Comparison of ENCODE assay signal across 12 cellular contexts in the genomic region with DNA sequence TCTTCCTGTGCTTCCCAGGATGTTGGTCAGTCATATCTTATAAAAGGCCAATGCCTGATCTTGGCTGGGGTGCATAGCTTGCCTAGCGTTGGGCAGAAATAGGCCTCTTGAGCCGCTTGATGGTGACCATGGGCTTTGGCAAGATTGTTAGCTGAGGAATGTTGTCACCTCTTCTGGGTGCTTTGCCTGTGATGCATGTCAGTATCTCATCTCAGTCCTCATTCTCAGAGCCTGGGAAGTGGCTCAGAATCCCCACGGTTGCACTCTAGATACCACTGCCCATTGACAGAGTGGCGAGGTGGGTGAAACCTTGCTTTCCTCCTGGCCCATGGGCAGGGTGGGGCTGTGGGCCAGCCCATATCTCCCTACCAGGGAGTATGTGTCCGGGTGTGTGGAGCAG.
"Had no signal": no experiment of that assay in that cellular context is flagged by ENCODE, and none has a peak within 500 bp of the region (broad histone marks: within the 10 kb centered on the region; RNA-seq: fewer than 3 reads in every experiment).

No MANE protein-coding gene starts in this region.

- H3K4me3 ChIP-seq: gastroesophageal sphincter, prostate gland, right lobe of liver, upper lobe of right lung had no signal

- H3K36me3 ChIP-seq: gastroesophageal sphincter, prostate gland, right lobe of liver, upper lobe of right lung had no signal

- H3K9me3 ChIP-seq: gastroesophageal sphincter, prostate gland, right lobe of liver, upper lobe of right lung had no signal

- DNase-seq: activated CD4-positive, alpha-beta T cell treated with anti-CD3 and anti-CD28 coated beads, Interleukin-2, amount 10 ng/mL, durations not matched to agents 24 days and 14 days; anterior cingulate cortex; dermis blood vessel endothelial cell; nephron progenitor cell; right lobe of liver; stimulated activated naive CD8-positive, alpha-beta T cell treated with anti-CD3 and anti-CD28 coated beads, Interleukin-15, amount 100 ng/mL, for 72 hours; T-helper 2 cell; upper lobe of right lung had no signal

- H3K27me3 ChIP-seq: gastroesophageal sphincter, right lobe of liver, upper lobe of right lung had no signal

- H3K27ac ChIP-seq: gastroesophageal sphincter, prostate gland, right lobe of liver, upper lobe of right lung had no signal

- ATAC-seq: gastroesophageal sphincter; left lobe of liver; right lobe of liver; stimulated activated naive CD8-positive, alpha-beta T cell treated with anti-CD3 and anti-CD28 coated beads, Interleukin-15, amount 100 ng/mL, for 72 hours; upper lobe of right lung; WTC11 had no signal

- H3K4me1 ChIP-seq: prostate gland, right lobe of liver had no signal
